ENCODE assay signal across 9 cellular contexts in genomic region chr17:28385037-28385797, GRCh38. TPM values are rescaled to one million over a fixed set of nuclear protein-coding genes. Genes with fewer than 3 reads are reported as not detected.
DNase-seq lines count a peak whose midpoint lies in the region; ATAC-seq and TF ChIP-seq lines count a peak whose summit lies in the region.
"Had no signal": no experiment of that assay in that cellular context is flagged by ENCODE, and none has a peak within 500 bp of the region (broad histone marks: within the 10 kb centered on the region; RNA-seq: fewer than 3 reads in every experiment).

No MANE protein-coding gene starts in this region.

- ATAC-seq in HG03460 (IDR thresholded peaks at IDR 0.05; ENCODE audit: unreplicated experiment) (peak; percentile 33), GM21390 (IDR thresholded peaks at IDR 0.05; ENCODE audit: unreplicated experiment) (no peak), HG02610 (IDR thresholded peaks at IDR 0.05; ENCODE audit: unreplicated experiment) (no peak)
- ATAC-seq in effector memory CD8-positive, alpha-beta T cell (replicated peaks): peak; percentile 9

- no peak overlapping the region for H3K4ac ChIP-seq in neuronal stem cell (ENCODE audit: low read length)

- no CpG with 5 or more reads among the region's 37 CpGs for WGBS in neuronal stem cell (ENCODE audit: extremely low coverage in 2 of 2, insufficient read length in 2 of 2, insufficient replicate concordance in 1 of 2), 2 donors

- no peaks in the 10 kb centered on the region for H3K27me3 Mint-ChIP-seq in effector memory CD8-positive, alpha-beta T cell

- H3K9me3 ChIP-seq in neuronal stem cell (replicated peaks in 1 of 2; ENCODE audit: control insufficient read depth in 2 of 2, insufficient read depth in 1 of 2, low read depth in 1 of 2, low read length in 2 of 2): peaks cover 0 to 3% of the 10 kb centered on the region in 2 donors

- peak overlapping the region; percentile 51 to 76 for H3K27ac Mint-ChIP-seq in effector memory CD8-positive, alpha-beta T cell

- H2AK5ac ChIP-seq in neuronal stem cell (ENCODE audit: low read depth, low read length): no peak overlapping the region

- H2AFZ ChIP-seq in neuronal stem cell (ENCODE audit: low read length): no peak overlapping the region

- H4K8ac ChIP-seq in neuronal stem cell (ENCODE audit: low read depth, low read length): no peak overlapping the region

- DNase-seq in GM06990 (ENCODE audit: extremely low read depth, insufficient read length) (no peak), neuronal stem cell (ENCODE audit: low spot score) (no peak), cerebellar nuclear complex (lab: John Stamatoyannopoulos, UW) (no peak), NCI-H2196 treated with DMSO at 0.1 percent for 48 hours (lab: John Stamatoyannopoulos, UW; ENCODE audit: unreplicated experiment) (no peak)
- no peak for DNase-seq in effector memory CD8-positive, alpha-beta T cell

- H3K36me3 ChIP-seq in GM06990 (ENCODE audit: control insufficient read depth, insufficient read depth, low read length) (peaks cover 3% of the 10 kb centered on the region), neuronal stem cell (replicated peaks in 1 of 2; ENCODE audit: control insufficient read depth in 2 of 2, insufficient read depth in 2 of 2, low read length in 2 of 2) (peaks cover 11 to 73% of the 10 kb centered on the region in 2 donors)

- H3K27me3 ChIP-seq in GM06990 (replicated peaks; ENCODE audit: control insufficient read depth, insufficient read depth, low read length) (no peaks in the 10 kb centered on the region), neuronal stem cell (ENCODE audit: control insufficient read depth in 3 of 3, insufficient read depth in 3 of 3, low read depth in 1 of 3, low read length in 3 of 3) (peaks cover 0 to 41% (median 13%) of the 10 kb centered on the region in 3 experiments)

- H2BK5ac ChIP-seq in neuronal stem cell (ENCODE audit: low read length): peak overlapping the region; percentile 42

- no peaks in the 10 kb centered on the region for H3K9me3 Mint-ChIP-seq in effector memory CD8-positive, alpha-beta T cell

- H3K27ac ChIP-seq in neuronal stem cell (replicated peaks; ENCODE audit: low read length): no peak overlapping the region

- peaks cover 16% of the 10 kb centered on the region for H3K36me3 Mint-ChIP-seq in effector memory CD8-positive, alpha-beta T cell (ENCODE audit: insufficient read depth)

- no peak overlapping the region for H2BK120ac ChIP-seq in neuronal stem cell (ENCODE audit: low read depth, low read length)

- H4K91ac ChIP-seq in neuronal stem cell (ENCODE audit: low read depth, low read length, poor library complexity): no peak overlapping the region

- H3K14ac ChIP-seq in neuronal stem cell (ENCODE audit: low read length): no peak overlapping the region

- peaks cover 0 to 7% of the 10 kb centered on the region in 2 donors for H3K4me1 ChIP-seq in neuronal stem cell (ENCODE audit: control insufficient read depth in 2 of 2, insufficient read depth in 1 of 2, low read depth in 1 of 2, low read length in 2 of 2)

- peak overlapping the region; percentile 84 to 94 for H3K4me3 Mint-ChIP-seq in effector memory CD8-positive, alpha-beta T cell

- peak overlapping the region; percentile 69 for H3K23ac ChIP-seq in neuronal stem cell (ENCODE audit: low read depth, low read length, poor library complexity)

- no peak overlapping the region for H2BK12ac ChIP-seq in neuronal stem cell (ENCODE audit: low read length)

- H3K4me2 ChIP-seq in neuronal stem cell (ENCODE audit: insufficient read depth, low read length, poor library complexity, severe bottlenecking): peak overlapping the region; percentile 70

- H3K4me3 ChIP-seq in GM06990 (replicated peaks; ENCODE audit: low read depth, low read length): peak overlapping the region; percentile 66
- no peak overlapping the region for H3K4me3 ChIP-seq in neuronal stem cell (ENCODE audit: low read length in 2 of 2)

- H3K18ac ChIP-seq in neuronal stem cell (ENCODE audit: low read length): no peak overlapping the region

- H3K79me1 ChIP-seq in neuronal stem cell (ENCODE audit: low read depth, low read length): no peaks in the 10 kb centered on the region

- TF ChIP-seq CTCF in GM06990 (IDR thresholded peaks at IDR 0.05; ENCODE audit: insufficient read depth, low read length, poor library complexity, severe bottlenecking): no peak

- no peak overlapping the region for H2BK15ac ChIP-seq in neuronal stem cell (ENCODE audit: low read length)

- peak overlapping the region; percentile 88 for H3K9ac ChIP-seq in neuronal stem cell (ENCODE audit: low read depth, low read length, poor library complexity)

- peaks cover 15 to 18% of the 10 kb centered on the region in 2 donors for H3K4me1 Mint-ChIP-seq in effector memory CD8-positive, alpha-beta T cell (ENCODE audit: low read depth in 2 of 2)

RNA-seq across cellular contexts. Expression of gene SARM1, which starts 13.7 kb away (rescaled TPM):
- polyA plus RNA-seq in neuronal stem cell (2013, experiment 1 of 2): 4.9 TPM
- polyA plus RNA-seq in neuronal stem cell (2013, experiment 2 of 2): 4.9 TPM

RNA-seq across cellular contexts. Expression of gene VTN, which starts 15.1 kb away (rescaled TPM):
- polyA plus RNA-seq in neuronal stem cell (2013, experiment 1 of 2): 0.17 TPM
- 0.18 TPM for polyA plus RNA-seq in neuronal stem cell (2013, experiment 2 of 2)

RNA-seq across cellular contexts. Expression of gene SEBOX, which starts 20.2 kb away (rescaled TPM):
- not detected for polyA plus RNA-seq in neuronal stem cell (2013, experiment 1 of 2)
- not detected for polyA plus RNA-seq in neuronal stem cell (2013, experiment 2 of 2)
- polyA plus RNA-seq: neural cell had no signal

RNA-seq across cellular contexts. Expression of gene SLC46A1, which starts 20.8 kb away (rescaled TPM):
- polyA plus RNA-seq in neuronal stem cell (2013, experiment 1 of 2): 1.8 TPM
- polyA plus RNA-seq in neuronal stem cell (2013, experiment 2 of 2): 2.3 TPM

RNA-seq across cellular contexts. Expression of gene POLDIP2, which starts 27.9 kb away (rescaled TPM):
- 55.9 TPM for polyA plus RNA-seq in neuronal stem cell (2013, experiment 1 of 2)
- 56.3 TPM for polyA plus RNA-seq in neuronal stem cell (2013, experiment 2 of 2)

Comparison
In these comparisons a context has a peak if more than half of its experiments do, and no peak if none do; other contexts are left out.
1. ATAC-seq: peak in HG03460 (single experiment) and effector memory CD8-positive, alpha-beta T cell (single experiment); none in GM21390 (single experiment) and HG02610 (single experiment).